In genomic region chrX:101409043-101409442, GRCh38 we compare ENCODE assay signal across 8 cellular contexts. TPM values are rescaled to one million over a fixed set of nuclear protein-coding genes. Genes with fewer than 3 reads are reported as not detected.
A peak's percentile ranks its signal among the peaks of the same experiment; 100 is the strongest.
DNase-seq lines count a peak whose midpoint lies in the region; ATAC-seq and TF ChIP-seq lines count a peak whose summit lies in the region.

No MANE protein-coding gene starts in this region.

- H3K4me3 ChIP-seq in WERI-Rb-1 (ENCODE audit: low read depth, low read length): peak overlapping the region; percentile 73
- peak overlapping the region; percentile 95 for H3K4me3 ChIP-seq in right cardiac atrium (ENCODE audit: low read length)
- peak overlapping the region; percentile 44 to 66 (median 52) for H3K4me3 ChIP-seq in skin epidermis

- no peak for TF ChIP-seq CTCF in WERI-Rb-1 (IDR thresholded peaks at IDR 0.05; ENCODE audit: low read depth, low read length)

- H3K36me3 ChIP-seq in WERI-Rb-1: peaks cover 4% of the 10 kb centered on the region

- no peaks in the 10 kb centered on the region for H3K27me3 ChIP-seq in WERI-Rb-1 (ENCODE audit: insufficient read depth, low read depth, severe bottlenecking)
- no peaks in the 10 kb centered on the region for H3K27me3 ChIP-seq in right cardiac atrium (ENCODE audit: control insufficient read depth, insufficient read depth)

- DNase-seq in HEK293T (ENCODE audit: extremely low spot score): no peak
- DNase-seq in WERI-Rb-1: no peak
- no peak for DNase-seq in right cardiac atrium
- DNase-seq in activated gamma-delta T cell treated with Interleukin-2 at 50 U/mL for 16 hours: no peak
- no peak for DNase-seq in NCI-H1694 (lab: John Stamatoyannopoulos, UW)
- no peak for DNase-seq in medulla oblongata (ENCODE audit: extremely low spot score)
- no peak for DNase-seq in NCI-H1105 (lab: John Stamatoyannopoulos, UW)

- intact Hi-C loops in right cardiac atrium (cut with DNase I): no loop called here

- WGBS in right cardiac atrium: 2% methylated on average over 6 of the region's 6 CpGs

- H3K9me3 ChIP-seq in WERI-Rb-1 (ENCODE audit: severe bottlenecking) (no peaks in the 10 kb centered on the region), right cardiac atrium (ENCODE audit: control insufficient read depth, low read length) (no peaks in the 10 kb centered on the region)

- peak overlapping the region; percentile 84 for H3K27ac ChIP-seq in WERI-Rb-1
- no peak overlapping the region for H3K27ac ChIP-seq in right cardiac atrium (ENCODE audit: low read length)
- H3K27ac ChIP-seq in skin epidermis: peak overlapping the region in 18 of 21 experiments; percentile 74 to 96 (median 90)

- CTCF ChIA-PET in HEK293T (lab: Yijun Ruan, JAX): no interaction called here

- POLR2A ChIA-PET in HEK293T (lab: Yijun Ruan, JAX): interaction anchor here (0.6 to 1.2 kb wide), 2 partner anchors 18 to 284 kb away, joined by 3 to 4 read pairs; partner anchors contain the start of gene RPL36A

- ATAC-seq in right cardiac atrium: no peak

- H3K4me1 ChIP-seq in right cardiac atrium (ENCODE audit: control insufficient read depth, insufficient read depth, low read length): no peaks in the 10 kb centered on the region

TF ChIP-seq in HEK293T, 16 proteins besides CTCF, POLR2A, EP300 and RAD21:
- peak; percentile 77 for TF ChIP-seq PKNOX1 (IDR thresholded peaks at IDR 0.05)
- no peak for TF ChIP-seq BHLHE40 (IDR thresholded peaks at IDR 0.05; ENCODE audit: borderline replicate concordance)
- no peak for TF ChIP-seq FOXM1 (IDR thresholded peaks at IDR 0.05; ENCODE audit: borderline replicate concordance)
- TF ChIP-seq CTBP1 (IDR thresholded peaks at IDR 0.05; ENCODE audit: borderline replicate concordance): no peak
- TF ChIP-seq HDGF (IDR thresholded peaks at IDR 0.05; ENCODE audit: borderline replicate concordance): no peak
- TF ChIP-seq SP1 (IDR thresholded peaks at IDR 0.05): no peak
- peak; percentile 90 for TF ChIP-seq ZNF384 (IDR thresholded peaks at IDR 0.05)

RNA-seq across cellular contexts. Expression of gene HNRNPH2, which starts 1.0 kb away (rescaled TPM):
- 10 to 100 TPM; 54.6 to 69.4 (median 58.8) TPM for total RNA-seq in right cardiac atrium
- polyA plus RNA-seq in right cardiac atrium: 53.3 TPM

RNA-seq across cellular contexts. Expression of gene GLA, which starts 1.3 kb away (rescaled TPM):
- total RNA-seq in right cardiac atrium: 10 to 100 TPM; 10.4 to 20.5 (median 17.9) TPM
- 20.7 TPM for polyA plus RNA-seq in right cardiac atrium

RNA-seq across cellular contexts. Expression of gene RPL36A, which starts 18.2 kb away (rescaled TPM):
- 100 to 1,000 TPM in 2 of 4 donors, 10 to 100 TPM in 2; 71.2 to 109 (median 99.8) TPM for total RNA-seq in right cardiac atrium
- polyA plus RNA-seq in right cardiac atrium: 1,005 TPM

RNA-seq across cellular contexts. Expression of gene BTK, which starts 23.1 kb away (rescaled TPM):
- total RNA-seq in right cardiac atrium: 1 to 10 TPM; 1.6 to 3.6 (median 3.3) TPM
- polyA plus RNA-seq in right cardiac atrium: 0.88 TPM
